Comparison of ENCODE assay signal across 8 cellular contexts in genomic region chr12:93783827-93784226, GRCh38.
DNase-seq lines count a peak whose midpoint lies in the region; ATAC-seq and TF ChIP-seq lines count a peak whose summit lies in the region.

No MANE protein-coding gene starts in this region.

- in situ Hi-C loops in HAP-1 (cut with MboI; ENCODE audit: low sequenced_read_pairs), result no loop called here

- peaks cover 34% of the 10 kb centered on the region for H3F3A ChIP-seq in PC-9 (ENCODE audit: insufficient read depth, low read depth)

- no peak for ATAC-seq in HG02884 (IDR thresholded peaks at IDR 0.05; ENCODE audit: unreplicated experiment)

- peaks cover 52% of the 10 kb centered on the region for H3K4me1 ChIP-seq in PC-9 (replicated peaks; ENCODE audit: insufficient read depth)
- peaks cover 35% of the 10 kb centered on the region for H3K4me1 ChIP-seq in HAP-1

- H3K4me3 ChIP-seq in PC-9 (no peak overlapping the region), HAP-1 (no peak overlapping the region)

- DNase-seq in PC-9, result no peak
- peak; percentile 6 for DNase-seq in activated T-helper 9 cell treated with anti-CD3 and anti-CD28 coated beads, Interleukin-2, amount 50 U/mL, for 16 hours (ENCODE audit: low read depth)
- DNase-seq in kidney tubule cell (ENCODE audit: low spot score), result peak; percentile 12
- DNase-seq in stimulated activated naive CD4-positive, alpha-beta T cell treated with Interleukin-2 at 50 U/mL for 16 hours (lab: John Stamatoyannopoulos, UW), result peak; percentile 16
- DNase-seq in HAP-1 (ENCODE audit: low spot score in 2 of 2), result no peak
- DNase-seq in GM03348 (ENCODE audit: low spot score), result no peak
- DNase-seq in activated gamma-delta T cell treated with Interleukin-2 at 50 U/mL for 16 hours, result no peak

- CTCF ChIA-PET in PC-9 (lab: Charles Lee), result no interaction called here

- peak overlapping the region; percentile 73 for H3K4me2 ChIP-seq in PC-9

- no peaks in the 10 kb centered on the region for H3K79me2 ChIP-seq in PC-9 (ENCODE audit: low read depth)

- TF ChIP-seq CTCF in PC-9 (conservative IDR thresholded peaks at IDR 0.05), result no peak

- 0 out of 2 replicates have a peak, but pooled peaks cover 7% of the 10 kb centered on the region for H3K9me3 ChIP-seq in PC-9 (ENCODE audit: insufficient read depth, low read depth)
- no peaks in the 10 kb centered on the region; the same call in 1 of the 2 replicates for H3K9me3 ChIP-seq in HAP-1

- no peaks in the 10 kb centered on the region for H3K27me3 ChIP-seq in PC-9 (ENCODE audit: insufficient read depth, low read depth)
- H3K27me3 ChIP-seq in HAP-1 (ENCODE audit: low read depth), result no peaks in the 10 kb centered on the region

- BruUV-seq in PC-9 (replicated peaks; lab: Mats Ljungman, UMichigan), result no TSS peak

- POLR2A ChIA-PET in PC-9 (lab: Charles Lee; ENCODE audit: unreplicated experiment), result interaction anchor here (0.6 kb wide), 2 partner anchors 294 to 639 kb away, joined by 3 read pairs; no protein-coding TSS in a partner anchor

- H3K9me2 ChIP-seq in PC-9 (ENCODE audit: insufficient read depth), result no peaks in the 10 kb centered on the region

- H3K36me3 ChIP-seq in PC-9 (ENCODE audit: low read depth) (no peaks in the 10 kb centered on the region), HAP-1 (replicated peaks) (no peaks in the 10 kb centered on the region)

- H2AFZ ChIP-seq in PC-9, result no peak overlapping the region

- intact Hi-C loops in PC-9 (cut with micrococcal nuclease; ENCODE audit: unreplicated experiment), result loop anchor here (1.0 kb wide), 1 partner anchor 214 kb away; no protein-coding TSS in a partner anchor

- peak overlapping the region; percentile 93 for H3K27ac ChIP-seq in PC-9

- H4K20me1 ChIP-seq in PC-9 (ENCODE audit: insufficient read depth), result no peaks in the 10 kb centered on the region

Comparison
In these comparisons a context has a peak if more than half of its experiments do, and no peak if none do; other contexts are left out.
1. DNase-seq: peak in activated T-helper 9 cell treated with anti-CD3 and anti-CD28 coated beads, Interleukin-2, amount 50 U/mL, for 16 hours (single experiment), kidney tubule cell (single experiment) and stimulated activated naive CD4-positive, alpha-beta T cell treated with Interleukin-2 at 50 U/mL for 16 hours (single experiment); none in PC-9 (0 of 2), HAP-1 (0 of 2), GM03348 (single experiment) and activated gamma-delta T cell treated with Interleukin-2 at 50 U/mL for 16 hours (single experiment).